In genomic region chr2:69214898-69215297, GRCh38 we compare ENCODE assay signal across 14 cellular contexts.
DNase-seq lines count a peak whose midpoint lies in the region; ATAC-seq and TF ChIP-seq lines count a peak whose summit lies in the region.
"Had no signal": no experiment of that assay in that cellular context is flagged by ENCODE, and none has a peak within 500 bp of the region (broad histone marks: within the 10 kb centered on the region; RNA-seq: fewer than 3 reads in every experiment).

No MANE protein-coding gene starts in this region.

- H4K8ac ChIP-seq in H9 (replicated peaks; ENCODE audit: insufficient read length, low read depth, low read length), result no peak overlapping the region

- H3K9ac ChIP-seq in H9 (ENCODE audit: extremely low read depth, insufficient read length, low read length), result no peak overlapping the region

- H2AFZ ChIP-seq in H9 (ENCODE audit: low read length), result no peak overlapping the region

- WGBS in H9 (ENCODE audit: extremely low coverage, insufficient read length, low lambda C conversion rate), result no CpG with 5 or more reads among the region's 5 CpGs

- H3K4me1 Mint-ChIP-seq in H9, result no peaks in the 10 kb centered on the region
- H3K4me1 Mint-ChIP-seq: activated naive CD4-positive, alpha-beta T cell treated with anti-CD3 and anti-CD28 coated beads, Interleukin-2, amount 50 U/mL, for 24 hours; natural killer cell had no signal

- no peaks in the 10 kb centered on the region for H4K20me1 ChIP-seq in H9 (ENCODE audit: control insufficient read depth, insufficient read depth, insufficient read length)

- no peaks in the 10 kb centered on the region for H3K23me2 ChIP-seq in H9 (ENCODE audit: insufficient read length, low read depth, low read length, poor library complexity, severe bottlenecking)

- H3K56ac ChIP-seq in H9 (ENCODE audit: insufficient read length, low read depth, low read length), result no peak overlapping the region

- H3K27me3 ChIP-seq in H9 (ENCODE audit: insufficient read depth, low read length), result no peaks in the 10 kb centered on the region

- H4K91ac ChIP-seq in H9 (ENCODE audit: insufficient read length, low read depth, low read length), result no peak overlapping the region

- no peak overlapping the region for H4K5ac ChIP-seq in H9 (ENCODE audit: insufficient read length, low read depth, low read length)

- no peak overlapping the region; the same call in 1 of the 2 replicates for H3K14ac ChIP-seq in H9 (ENCODE audit: insufficient read depth, low read length)

- no peak for ATAC-seq in GM21423 (IDR thresholded peaks at IDR 0.05; ENCODE audit: unreplicated experiment)
- ATAC-seq in GM18519 (IDR thresholded peaks at IDR 0.05; ENCODE audit: low FRiP score, unreplicated experiment), result no peak
- ATAC-seq: natural killer cell had no signal

- no peak overlapping the region for H2BK20ac ChIP-seq in H9 (ENCODE audit: low read depth, low read length, poor library complexity, severe bottlenecking)

- H3K36me3 Mint-ChIP-seq in H9 (ENCODE audit: insufficient read depth in 1 of 3, low read depth in 3 of 3), result peaks cover 0 to 5% (median 4%) of the 10 kb centered on the region in 3 experiments; a peak in 4 of 7 replicates
- H3K36me3 Mint-ChIP-seq: activated naive CD4-positive, alpha-beta T cell treated with anti-CD3 and anti-CD28 coated beads, Interleukin-2, amount 50 U/mL, for 24 hours; natural killer cell had no signal

- H3K9me3 ChIP-seq in H9 (ENCODE audit: control insufficient read depth, low read depth, low read length), result no peaks in the 10 kb centered on the region

- H3K4ac ChIP-seq in H9 (ENCODE audit: low read depth, low read length), result no peak overlapping the region

- no peak overlapping the region for H2BK120ac ChIP-seq in H9 (ENCODE audit: low read depth, low read length, poor library complexity, severe bottlenecking)

- peaks cover 5% of the 10 kb centered on the region; the same call in 1 of the 2 replicates for H3K4me1 ChIP-seq in H9 (ENCODE audit: insufficient read depth, low read length)

- H3K9me3 Mint-ChIP-seq in H9, result no peaks in the 10 kb centered on the region
- H3K9me3 Mint-ChIP-seq: activated naive CD4-positive, alpha-beta T cell treated with anti-CD3 and anti-CD28 coated beads, Interleukin-2, amount 50 U/mL, for 24 hours; natural killer cell had no signal

- no peak overlapping the region for H2BK5ac ChIP-seq in H9 (ENCODE audit: insufficient read length, low read length)

- H2BK15ac ChIP-seq in H9 (ENCODE audit: low read depth, low read length), result no peak overlapping the region

- H3K27ac ChIP-seq in H9 (ENCODE audit: insufficient read length, low read depth, low read length), result no peak overlapping the region
- H3K27ac ChIP-seq: SK-N-MC had no signal

- peak overlapping the region in 1 of 3 experiments; percentile 78; a peak in 2 of 7 replicates for H3K27ac Mint-ChIP-seq in H9
- H3K27ac Mint-ChIP-seq: activated naive CD4-positive, alpha-beta T cell treated with anti-CD3 and anti-CD28 coated beads, Interleukin-2, amount 50 U/mL, for 24 hours; natural killer cell had no signal

- no peak overlapping the region for H3K4me3 Mint-ChIP-seq in H9
- H3K4me3 Mint-ChIP-seq: activated naive CD4-positive, alpha-beta T cell treated with anti-CD3 and anti-CD28 coated beads, Interleukin-2, amount 50 U/mL, for 24 hours; natural killer cell had no signal

- H3K79me2 ChIP-seq in H9 (ENCODE audit: insufficient read depth, low read length), result no peaks in the 10 kb centered on the region

- TF ChIP-seq CTCF in choroid plexus epithelial cell (conservative IDR thresholded peaks at IDR 0.05; ENCODE audit: low read depth, low read length) (no peak), H9 (conservative IDR thresholded peaks at IDR 0.05) (no peak)

- DNase-seq in A172 (ENCODE audit: low spot score), result peak; percentile 39
- DNase-seq in LHCN-M2 (ENCODE audit: low read depth), result peak; percentile 47
- peak; percentile 60 for DNase-seq in choroid plexus epithelial cell (ENCODE audit: low read depth)
- peak; percentile 71 for DNase-seq in kidney tubule cell (ENCODE audit: low spot score)
- no peak for DNase-seq in H9
- no peak for DNase-seq in kidney glomerular epithelial cell (lab: John Stamatoyannopoulos, UW)
- DNase-seq: activated CD4-positive, alpha-beta T cell treated with anti-CD3 and anti-CD28 coated beads, Interleukin-2, amount 50 U/mL, for 48 hours; natural killer cell; NCI-H526; stimulated activated naive CD4-positive, alpha-beta T cell treated with Interleukin-2 at 50 U/mL for 16 hours had no signal

- no peaks in the 10 kb centered on the region for H3K27me3 Mint-ChIP-seq in H9 (ENCODE audit: low read depth)

- H3T11ph ChIP-seq in H9 (ENCODE audit: low read length), result no peak overlapping the region

- no peak overlapping the region for H2AK5ac ChIP-seq in H9 (ENCODE audit: insufficient read length, low read length)

- H3K23ac ChIP-seq in H9 (ENCODE audit: insufficient read length, low read depth, low read length), result no peak overlapping the region

- H3K18ac ChIP-seq in H9 (ENCODE audit: insufficient read length, low read depth, low read length), result no peak overlapping the region

- H2BK12ac ChIP-seq in H9 (ENCODE audit: insufficient read length, low read depth, low read length), result no peak overlapping the region

- no peak overlapping the region for H3K4me3 ChIP-seq in choroid plexus epithelial cell (ENCODE audit: low read depth, low read length)
- H3K4me3 ChIP-seq: SK-N-MC had no signal

- no peaks in the 10 kb centered on the region for H3K79me1 ChIP-seq in H9 (ENCODE audit: insufficient read depth, low read depth, low read length, poor library complexity, severe bottlenecking)

- no peak overlapping the region for H3K4me2 ChIP-seq in H9 (ENCODE audit: insufficient read depth, insufficient read length, low read length)

Comparison
In these comparisons a context has a peak if more than half of its experiments do, and no peak if none do; other contexts are left out.
1. DNase-seq: peak in A172 (single experiment), LHCN-M2 (single experiment), choroid plexus epithelial cell (single experiment) and kidney tubule cell (single experiment); none in H9 (single experiment) and kidney glomerular epithelial cell (single experiment).